Comparison of ENCODE assay signal across 16 cellular contexts in genomic region chr12:129145381-129145780, GRCh38.
A peak's percentile ranks its signal among the peaks of the same experiment; 100 is the strongest.
DNase-seq lines count a peak whose midpoint lies in the region; ATAC-seq lines count a peak whose summit lies in the region.
"Had no signal": no experiment of that assay in that cellular context is flagged by ENCODE, and none has a peak within 500 bp of the region (broad histone marks: within the 10 kb centered on the region; RNA-seq: fewer than 3 reads in every experiment).

No MANE protein-coding gene starts in this region.

- no peak for ATAC-seq in HG02678 (IDR thresholded peaks at IDR 0.05; ENCODE audit: unreplicated experiment)

- in situ Hi-C loops in G401 (cut with HindIII; ENCODE audit: low sequenced_read_pairs) = no loop called here

- DNase-seq in G401 (ENCODE audit: low spot score) = peak; percentile 14
- DNase-seq in NCI-H1694 treated with DMSO at 0.1 percent for 48 hours (lab: John Stamatoyannopoulos, UW) = peak; percentile 34
- peak; percentile 7 for DNase-seq in globus pallidus (ENCODE audit: low spot score)
- DNase-seq in putamen (ENCODE audit: low spot score) = peak; percentile 63
- DNase-seq in NCI-H748 (lab: John Stamatoyannopoulos, UW; ENCODE audit: unreplicated experiment) = no peak
- DNase-seq in retina = no peak
- DNase-seq: CD4-positive, CD25-positive, alpha-beta regulatory T cell; HCEC 1CT; IMR-90; Karpas-422; MG63; NCI-H1930; NCI-H2227 treated with DMSO at 0.1 percent for 48 hours; NCI-H526; PC-9 had no signal

Comparison
In these comparisons a context has a peak if more than half of its experiments do, and no peak if none do; other contexts are left out.
1. DNase-seq: peak in G401 (single experiment), NCI-H1694 treated with DMSO at 0.1 percent for 48 hours (single experiment), globus pallidus (single experiment) and putamen (single experiment); none in NCI-H748 (single experiment) and retina (single experiment).